29 cellular contexts compared by ENCODE assay signal in genomic region chr4:4406455-4407298, GRCh38. TPM values are rescaled to one million over a fixed set of nuclear protein-coding genes. Genes with fewer than 3 reads are reported as not detected.
A peak's percentile ranks its signal among the peaks of the same experiment; 100 is the strongest.
DNase-seq lines count a peak whose midpoint lies in the region; ATAC-seq, FAIRE-seq and TF ChIP-seq lines count a peak whose summit lies in the region.
"Had no signal": no experiment of that assay in that cellular context is flagged by ENCODE, and none has a peak within 500 bp of the region (broad histone marks: within the 10 kb centered on the region; RNA-seq: fewer than 3 reads in every experiment).

No MANE protein-coding gene starts in this region.

- no peaks in the 10 kb centered on the region for H3K36me3 Mint-ChIP-seq in neural crest cell (ENCODE audit: low read depth)
- H3K36me3 Mint-ChIP-seq: activated naive CD8-positive, alpha-beta T cell treated with anti-CD3 and anti-CD28 coated beads for 36 hours had no signal

- intact Hi-C loops in K562 (cut with micrococcal nuclease) = no loop called here

- DNase-seq in BE2C (peak; percentile 93), G401 (ENCODE audit: low spot score) (peak; percentile 18), K562 (ENCODE audit: extremely low read depth in 1 of 4, low spot score in 3 of 4) (no peak), neural crest cell (ENCODE audit: low read depth, low spot score) (no peak), HEK293T (ENCODE audit: extremely low spot score) (no peak), SJCRH30 (no peak)
- DNase-seq in stimulated activated CD4-positive, alpha-beta T cell treated with anti-CD3 and anti-CD28 coated beads, Interleukin-15, amount 100 ng/mL, for 24 hours = no peak
- DNase-seq: ACHN; activated B cell treated with CpG ODN at 0.5 μM for 24 hours; activated CD4-positive, alpha-beta T cell treated with anti-CD3 and anti-CD28 coated beads, Interleukin-2, amount 50 U/mL, for 48 hours; activated naive CD8-positive, alpha-beta T cell treated with anti-CD3 and anti-CD28 coated beads for 36 hours; C1 segment of cervical spinal cord; Calu3; central memory CD4-positive, alpha-beta T cell; dorsolateral prefrontal cortex; KG1; mesenchymal stem cell; MM.1S; NCI-H1436 treated with DMSO at 0.1 percent for 48 hours; NCI-H2171; NCI-H524 treated with DMSO at 0.1 percent for 48 hours; occipital lobe; stimulated activated CD4-positive, alpha-beta T cell treated with anti-CD3 and anti-CD28 coated beads, Interleukin-4, amount 100 ng/mL, for 24 hours had no signal

- TF ChIP-seq CTCF in BE2C (IDR thresholded peaks at IDR 0.05; ENCODE audit: low read depth, low read length) (no peak), K562 (IDR thresholded peaks at IDR 0.05 in 2 of 3, conservative IDR thresholded peaks at IDR 0.05 in 1 of 3; ENCODE audit: insufficient read depth in 2 of 3, low read depth in 1 of 3, low read length in 3 of 3) (no peak), neural crest cell (conservative IDR thresholded peaks at IDR 0.05) (no peak)

- no peaks in the 10 kb centered on the region for H3K27me3 Mint-ChIP-seq in neural crest cell (ENCODE audit: low read depth)
- H3K27me3 Mint-ChIP-seq: activated naive CD8-positive, alpha-beta T cell treated with anti-CD3 and anti-CD28 coated beads for 36 hours; stimulated activated naive CD8-positive, alpha-beta T cell treated with anti-CD3 and anti-CD28 coated beads, Interleukin-15, Interleukin-2, amounts not matched to agents 100 ng/mL and 50 ng/mL, for 24 hours had no signal

- H3K27me3 ChIP-seq in BE2C = no peaks in the 10 kb centered on the region
- H3K27me3 ChIP-seq in K562 (ENCODE audit: control insufficient read depth in 2 of 2, insufficient read depth in 2 of 2, low read length in 2 of 2) = peaks cover 48 to 93% of the 10 kb centered on the region in 2 experiments
- H3K27me3 ChIP-seq in SJCRH30 = no peaks in the 10 kb centered on the region
- H3K27me3 ChIP-seq: dorsolateral prefrontal cortex, thyroid gland had no signal

- TF ChIP-seq RAD21 in K562 (CRISPR knock-in tag; conservative IDR thresholded peaks at IDR 0.05 in 1 of 2, IDR thresholded peaks at IDR 0.05 in 1 of 2) = no peak

- H2AFZ ChIP-seq in K562 (ENCODE audit: low read depth, low read length) = no peak overlapping the region

- no peak overlapping the region; a peak in 1 of 4 replicates for H3K9ac ChIP-seq in K562 (ENCODE audit: insufficient read depth in 1 of 2, low read depth in 2 of 2, low read length in 2 of 2)

- H3K4me3 ChIP-seq in BE2C (ENCODE audit: low read depth, low read length) (no peak overlapping the region), K562 (no peak overlapping the region), SJCRH30 (no peak overlapping the region)
- H3K4me3 ChIP-seq: dorsolateral prefrontal cortex, thyroid gland had no signal

- ATAC-seq in K562 (peak; percentile 13; the same call in 2 of the 3 replicates), HG02973 (IDR thresholded peaks at IDR 0.05; ENCODE audit: unreplicated experiment) (no peak)

- H3K9me3 ChIP-seq in BE2C = no peaks in the 10 kb centered on the region
- H3K9me3 ChIP-seq in K562 (replicated peaks; ENCODE audit: control insufficient read depth, insufficient read depth, low read depth, low read length) = no peaks in the 10 kb centered on the region
- no peaks in the 10 kb centered on the region for H3K9me3 ChIP-seq in SJCRH30 (replicated peaks)
- H3K9me3 ChIP-seq: thyroid gland had no signal

- FAIRE-seq in K562 (lab: Jason Lieb, UNC) = no peak
- FAIRE-seq: astrocyte, endothelial cell of umbilical vein had no signal

- no TSS peak for BruUV-seq in K562 (replicated peaks; lab: Mats Ljungman, UMichigan)

- in situ Hi-C loops in G401 (cut with HindIII; ENCODE audit: low sequenced_read_pairs) (no loop called here), K562 (cut with MboI) (no loop called here)

- no peaks in the 10 kb centered on the region for H3K4me1 Mint-ChIP-seq in neural crest cell
- H3K4me1 Mint-ChIP-seq: activated B cell treated with CpG ODN at 0.5 μM for 24 hours; activated naive CD8-positive, alpha-beta T cell treated with anti-CD3 and anti-CD28 coated beads for 36 hours had no signal

- TF ChIP-seq POLR2A in K562 (conservative IDR thresholded peaks at IDR 0.05) = no peak

- POLR2A ChIA-PET in K562 (lab: Yijun Ruan, JAX) = interaction anchor here (0.6 to 1.8 kb wide), 3 partner anchors 10 to 18 kb away, joined by 3 to 5 read pairs (median 3); no protein-coding TSS in a partner anchor
- POLR2A ChIA-PET in HEK293T (lab: Yijun Ruan, JAX) = no interaction called here

- no peak for TF ChIP-seq EP300 in K562 (IDR thresholded peaks at IDR 0.05; ENCODE audit: low read length)

- H3K4me2 ChIP-seq in K562 (ENCODE audit: insufficient read depth, low read length) = no peak overlapping the region

- no peaks in the 10 kb centered on the region for H3K9me3 Mint-ChIP-seq in neural crest cell
- H3K9me3 Mint-ChIP-seq: activated B cell treated with CpG ODN at 0.5 μM for 24 hours; activated naive CD8-positive, alpha-beta T cell treated with anti-CD3 and anti-CD28 coated beads for 36 hours; stimulated activated naive CD8-positive, alpha-beta T cell treated with anti-CD3 and anti-CD28 coated beads, Interleukin-15, Interleukin-2, amounts not matched to agents 100 ng/mL and 50 ng/mL, for 24 hours had no signal

- no peaks in the 10 kb centered on the region for H3K9me1 ChIP-seq in K562 (ENCODE audit: control insufficient read depth, insufficient read depth, low read length)

- no peak overlapping the region for H3K27ac ChIP-seq in K562 (ENCODE audit: extremely low read depth, low read depth, low read length)
- no peak overlapping the region for H3K27ac ChIP-seq in SJCRH30
- H3K27ac ChIP-seq: dorsolateral prefrontal cortex, thyroid gland had no signal

- CTCF ChIA-PET in K562 (lab: Yijun Ruan, JAX; ENCODE audit: low intra/inter-chr PET ratio) = no interaction called here
- CTCF ChIA-PET in HEK293T (lab: Yijun Ruan, JAX) = interaction anchor here (1.5 kb wide), 1 partner anchor 24 kb away, joined by 4 read pairs; no protein-coding TSS in a partner anchor

- H4K20me1 ChIP-seq in K562 (replicated peaks; ENCODE audit: control insufficient read depth, insufficient read depth, low read length) = peaks cover 11% of the 10 kb centered on the region; the same call in 1 of the 2 replicates

- H3K4me1 ChIP-seq in BE2C = peaks cover 35% of the 10 kb centered on the region
- H3K4me1 ChIP-seq in K562 (replicated peaks in 1 of 2; ENCODE audit: control insufficient read depth in 2 of 2, insufficient read depth in 2 of 2, low read length in 2 of 2) = peaks cover 0 to 7% of the 10 kb centered on the region in 2 experiments; a peak in 2 of 5 replicates
- no peaks in the 10 kb centered on the region for H3K4me1 ChIP-seq in SJCRH30
- H3K4me1 ChIP-seq: thyroid gland had no signal

- H3K79me2 ChIP-seq in K562 (ENCODE audit: control insufficient read depth, insufficient read depth, low read length) = no peaks in the 10 kb centered on the region

- peaks cover 63% of the 10 kb centered on the region for H3K36me3 ChIP-seq in BE2C
- H3K36me3 ChIP-seq in K562 (ENCODE audit: control insufficient read depth, insufficient read depth, low read length) = no peaks in the 10 kb centered on the region
- no peaks in the 10 kb centered on the region for H3K36me3 ChIP-seq in SJCRH30
- H3K36me3 ChIP-seq: thyroid gland had no signal

- under 1% methylated on average over 28 of the region's 28 CpGs for WGBS in K562 (ENCODE audit: insufficient coverage, low coverage, missing lambda C conversion rate)

- peak overlapping the region; percentile 84 for H3K27ac Mint-ChIP-seq in neural crest cell (ENCODE audit: unreplicated experiment)
- H3K27ac Mint-ChIP-seq: activated B cell treated with CpG ODN at 0.5 μM for 24 hours; activated naive CD8-positive, alpha-beta T cell treated with anti-CD3 and anti-CD28 coated beads for 36 hours; stimulated activated naive CD8-positive, alpha-beta T cell treated with anti-CD3 and anti-CD28 coated beads, Interleukin-15, Interleukin-2, amounts not matched to agents 100 ng/mL and 50 ng/mL, for 24 hours had no signal

- H3K4me3 Mint-ChIP-seq in neural crest cell = no peak overlapping the region
- H3K4me3 Mint-ChIP-seq: activated B cell treated with CpG ODN at 0.5 μM for 24 hours; activated naive CD8-positive, alpha-beta T cell treated with anti-CD3 and anti-CD28 coated beads for 36 hours; stimulated activated naive CD8-positive, alpha-beta T cell treated with anti-CD3 and anti-CD28 coated beads, Interleukin-15, Interleukin-2, amounts not matched to agents 100 ng/mL and 50 ng/mL, for 24 hours had no signal

TF ChIP-seq in HEK293T, 16 proteins besides CTCF, POLR2A, EP300 and RAD21 (continues in another document):
- TF ChIP-seq HDGF (IDR thresholded peaks at IDR 0.05; ENCODE audit: borderline replicate concordance) (no peak), NFRKB (IDR thresholded peaks at IDR 0.05) (no peak), LEF1 (IDR thresholded peaks at IDR 0.05; ENCODE audit: borderline replicate concordance) (no peak), ZNF384 (IDR thresholded peaks at IDR 0.05) (no peak), TARDBP (IDR thresholded peaks at IDR 0.05) (no peak), ARNT (IDR thresholded peaks at IDR 0.05) (no peak)

RNA-seq across cellular contexts. Expression of gene NSG1, which starts 19.8 kb away (rescaled TPM):
- 49.2 TPM for polyA plus RNA-seq in BE2C (2012; ENCODE audit: insufficient read depth, insufficient read length, low read depth)
- total RNA-seq in G401 (2014; rRNA removed; shearing (Covaris generic)) = 33.8 and 37.9 TPM in 2 replicates
- not detected in 2 replicates for total RNA-seq in K562 (2011; cell fraction: chromatin; rRNA removed; ENCODE audit: low replicate concordance)
- total RNA-seq in K562 (2011; cell fraction: nucleolus; rRNA removed) = not detected in 2 replicates
- total RNA-seq in K562 (2011; cell fraction: nucleoplasm; rRNA removed) = not detected in 2 replicates
- total RNA-seq in K562 (2014; rRNA removed) (not detected in 2 replicates), K562 (2014; rRNA removed; fragmentation: Illumina TruSeq; extraction: Trizol) (not detected in 2 replicates), K562 (2015; rRNA removed; fragmentation: Illumina TruSeq; extraction: Trizol) (not detected in 2 replicates), K562 (2021) (not detected in 2 replicates), neural crest cell (23.7 and 24.5 TPM in 2 replicates)
- polyA plus RNA-seq in K562 (2011; rRNA removed) (not detected in 2 replicates), K562 (2014; fragmentation: Illumina TruSeq; extraction: Trizol) (not detected in 2 replicates), K562 (2014; fragmentation: Nextera tagmentation; extraction: Ambion mirVana) (not detected), K562 (2014; rRNA removed) (not detected in 2 replicates)
- not detected in 2 replicates for polyA plus RNA-seq in K562 (2011; cell fraction: cytosol; rRNA removed)
- 0.04 TPM in 1 of 2 replicates, not detected in the other for polyA plus RNA-seq in K562 (2011; cell fraction: nucleus; rRNA removed)
- 0.10 TPM in 1 of 2 replicates, not detected in the other for polyA plus RNA-seq in K562 (2012)
- polyA minus RNA-seq in K562 (2011; rRNA and poly(A)+ RNA removed) = not detected in 2 replicates
- polyA minus RNA-seq in K562 (2011; cell fraction: cytosol; rRNA and poly(A)+ RNA removed) = not detected in 2 replicates
- not detected in 2 replicates for polyA minus RNA-seq in K562 (2011; cell fraction: nucleus; rRNA and poly(A)+ RNA removed)
- total RNA-seq in SJCRH30 (2014; rRNA removed; shearing (Covaris generic)) = not detected in 2 replicates
- total RNA-seq: activated B cell treated with CpG ODN at 0.5 μM for 24 hours, Calu3, glomerular endothelial cell had no signal

Comparison
In these comparisons a context has a peak if more than half of its experiments do, and no peak if none do; other contexts are left out.
1. DNase-seq: peak in BE2C (single experiment) and G401 (single experiment); none in K562 (0 of 4), neural crest cell (single experiment), HEK293T (single experiment), stimulated activated CD4-positive, alpha-beta T cell treated with anti-CD3 and anti-CD28 coated beads, Interleukin-15, amount 100 ng/mL, for 24 hours (single experiment) and SJCRH30 (0 of 2).
2. RNA of gene NSG1, which starts 19.8 kb away (total RNA-seq): 33.8 to 37.9 TPM in G401 and 23.7 to 24.5 TPM in neural crest cell; not detected in K562 and not detected in SJCRH30; every median in the first group is over 10 times any median in the second.